21 cellular contexts compared by ENCODE assay signal in genomic region chr4:145812902-145813301, GRCh38.
DNase-seq lines count a peak whose midpoint lies in the region; ATAC-seq, FAIRE-seq and TF ChIP-seq lines count a peak whose summit lies in the region.
"Had no signal": no experiment of that assay in that cellular context is flagged by ENCODE, and none has a peak within 500 bp of the region (broad histone marks: within the 10 kb centered on the region; RNA-seq: fewer than 3 reads in every experiment).

No MANE protein-coding gene starts in this region.

- no peak for FAIRE-seq in HepG2 (lab: Jason Lieb, UNC)
- FAIRE-seq: endothelial cell of umbilical vein, H54 had no signal

- no peak overlapping the region for H3K4me2 ChIP-seq in HepG2 (ENCODE audit: low read depth, low read length)

- no peak overlapping the region for H2AFZ ChIP-seq in HepG2 (ENCODE audit: low read length)

- CTCF ChIA-PET in HepG2 (lab: Yijun Ruan, JAX; ENCODE audit: low intra/inter-chr PET ratio, low total read pairs), result no interaction called here

- TF ChIP-seq POLR2A in HepG2 (IDR thresholded peaks at IDR 0.05; ENCODE audit: insufficient read depth in 1 of 2, low read depth in 2 of 2, low read length in 2 of 2) (no peak), right lobe of liver (IDR thresholded peaks at IDR 0.05) (no peak), transverse colon (IDR thresholded peaks at IDR 0.05) (no peak)

- H3K36me3 ChIP-seq in HepG2 (replicated peaks in 1 of 2; ENCODE audit: control insufficient read depth in 1 of 2, insufficient read depth in 2 of 2, low read length in 2 of 2), result peaks cover 2 to 11% of the 10 kb centered on the region in 2 experiments; a peak in 3 of 5 replicates
- H3K36me3 ChIP-seq in right lobe of liver, result no peaks in the 10 kb centered on the region
- H3K36me3 ChIP-seq in endodermal cell (ENCODE audit: control insufficient read depth, insufficient read depth, low read length), result peaks cover 89% of the 10 kb centered on the region
- no peaks in the 10 kb centered on the region for H3K36me3 ChIP-seq in transverse colon

- TF ChIP-seq EP300 in HepG2 (IDR thresholded peaks at IDR 0.05; ENCODE audit: low read depth in 2 of 2, low read length in 2 of 2) (no peak), HepG2 (CRISPR knock-in tag; IDR thresholded peaks at IDR 0.05; ENCODE audit: borderline replicate concordance) (no peak), transverse colon (IDR thresholded peaks at IDR 0.05; ENCODE audit: low read depth) (no peak)

- POLR2A ChIA-PET in HepG2 (lab: Yijun Ruan, JAX), result no interaction called here

- BruUV-seq in HepG2 (replicated peaks; lab: Mats Ljungman, UMichigan), result no TSS peak

- H3K9me3 ChIP-seq in HepG2 (ENCODE audit: low read length), result peaks cover 9% of the 10 kb centered on the region; the same call in 1 of the 2 replicates
- H3K9me3 ChIP-seq in right lobe of liver, result no peaks in the 10 kb centered on the region
- peaks cover 41% of the 10 kb centered on the region for H3K9me3 ChIP-seq in endodermal cell (ENCODE audit: control insufficient read depth, low read length)
- peaks cover 0 to 8% of the 10 kb centered on the region in 2 donors for H3K9me3 ChIP-seq in transverse colon

- no peak overlapping the region for H3K9ac ChIP-seq in HepG2 (ENCODE audit: insufficient read depth, low read depth, low read length)
- no peak overlapping the region for H3K9ac ChIP-seq in endodermal cell (ENCODE audit: extremely low read depth, low read length, poor library complexity, severe bottlenecking)

- H3K27ac ChIP-seq in HepG2 (ENCODE audit: extremely low read length, insufficient read depth, low read length) (no peak overlapping the region), right lobe of liver (no peak overlapping the region), foreskin keratinocyte (peak overlapping the region; percentile 78), endodermal cell (ENCODE audit: low read depth, low read length) (no peak overlapping the region), transverse colon (no peak overlapping the region)
- H3K27ac ChIP-seq: tibial artery had no signal

- H3K4me3 ChIP-seq in HepG2 (replicated peaks in 1 of 3; ENCODE audit: insufficient read depth in 1 of 3, low read depth in 2 of 3, low read length in 3 of 3) (no peak overlapping the region), right lobe of liver (no peak overlapping the region), endodermal cell (ENCODE audit: low read length) (no peak overlapping the region), transverse colon (no peak overlapping the region)
- H3K4me3 ChIP-seq: lung, tibial artery had no signal

- TF ChIP-seq RAD21 in HepG2 (CRISPR knock-in tag; IDR thresholded peaks at IDR 0.05), result no peak

- no peaks in the 10 kb centered on the region for H3K27me3 Mint-ChIP-seq in activated T-helper 1 cell treated with anti-CD3 and anti-CD28 coated beads, Interleukin-12 subunit alpha, Interleukin-12 subunit beta, Interleukin-2, Interleukin-4 antibody, amounts not matched to agents 30 ng/mL and 10 ng/mL and 1 ng/mL, durations not matched to agents 14 hours and 24 hours and 36 hours (ENCODE audit: insufficient read depth)
- H3K27me3 Mint-ChIP-seq in endodermal cell (ENCODE audit: insufficient read depth), result no peaks in the 10 kb centered on the region

- H3K4me1 ChIP-seq in HepG2 (ENCODE audit: insufficient read depth, low read length) (peaks cover 10% of the 10 kb centered on the region; the same call in 1 of the 2 replicates), right lobe of liver (no peaks in the 10 kb centered on the region), foreskin keratinocyte (peaks cover 22% of the 10 kb centered on the region), endodermal cell (ENCODE audit: control insufficient read depth, insufficient read depth, low read length) (no peaks in the 10 kb centered on the region), transverse colon (peaks cover 0 to 8% (median 1%) of the 10 kb centered on the region in 4 donors)

- H3K4me3 Mint-ChIP-seq in activated T-helper 1 cell treated with anti-CD3 and anti-CD28 coated beads, Interleukin-12 subunit alpha, Interleukin-12 subunit beta, Interleukin-2, Interleukin-4 antibody, amounts not matched to agents 30 ng/mL and 10 ng/mL and 1 ng/mL, durations not matched to agents 14 hours and 24 hours and 36 hours, result no peak overlapping the region
- no peak overlapping the region for H3K4me3 Mint-ChIP-seq in endodermal cell
- H3K4me3 Mint-ChIP-seq: stimulated activated effector memory CD8-positive, alpha-beta T cell treated with anti-CD3 and anti-CD28 coated beads, Interleukin-12 subunit alpha, Interleukin-12 subunit beta, amount 100 ng/mL, for 72 hours had no signal

- in situ Hi-C loops in HepG2 (cut with HindIII; ENCODE audit: extremely low pct_ligation_motif_present, low pct_unique_long_range_greater_than_20kb) (no loop called here), transverse colon (cut with MboI; ENCODE audit: low pct_ligation_motif_present in 1 of 4, low pct_unique_long_range_greater_than_20kb in 1 of 4, low sequenced_read_pairs in 3 of 4) (no loop called here)

- H3K9me3 Mint-ChIP-seq in activated T-helper 1 cell treated with anti-CD3 and anti-CD28 coated beads, Interleukin-12 subunit alpha, Interleukin-12 subunit beta, Interleukin-2, Interleukin-4 antibody, amounts not matched to agents 30 ng/mL and 10 ng/mL and 1 ng/mL, durations not matched to agents 14 hours and 24 hours and 36 hours, result peaks cover 22% of the 10 kb centered on the region
- peaks cover 33% of the 10 kb centered on the region for H3K9me3 Mint-ChIP-seq in endodermal cell
- H3K9me3 Mint-ChIP-seq: stimulated activated effector memory CD8-positive, alpha-beta T cell treated with anti-CD3 and anti-CD28 coated beads, Interleukin-12 subunit alpha, Interleukin-12 subunit beta, amount 100 ng/mL, for 72 hours had no signal

- H3K36me3 Mint-ChIP-seq in activated T-helper 1 cell treated with anti-CD3 and anti-CD28 coated beads, Interleukin-12 subunit alpha, Interleukin-12 subunit beta, Interleukin-2, Interleukin-4 antibody, amounts not matched to agents 30 ng/mL and 10 ng/mL and 1 ng/mL, durations not matched to agents 14 hours and 24 hours and 36 hours (ENCODE audit: low read depth), result peaks cover 51% of the 10 kb centered on the region
- H3K36me3 Mint-ChIP-seq in endodermal cell (ENCODE audit: low read depth), result peaks cover 93% of the 10 kb centered on the region

- TF ChIP-seq CTCF in HepG2 (CRISPR knock-in tag; IDR thresholded peaks at IDR 0.05) (no peak), right lobe of liver (IDR thresholded peaks at IDR 0.05) (no peak), foreskin keratinocyte (conservative IDR thresholded peaks at IDR 0.05) (no peak), endodermal cell (conservative IDR thresholded peaks at IDR 0.05) (no peak), transverse colon (IDR thresholded peaks at IDR 0.05) (no peak)

- H3K27me3 ChIP-seq in HepG2 (ENCODE audit: control insufficient read depth in 1 of 2, insufficient read depth in 2 of 2, low read length in 2 of 2) (no peaks in the 10 kb centered on the region), right lobe of liver (no peaks in the 10 kb centered on the region), foreskin keratinocyte (no peaks in the 10 kb centered on the region), endodermal cell (ENCODE audit: control insufficient read depth, insufficient read depth, low read length, poor library complexity, severe bottlenecking) (no peaks in the 10 kb centered on the region), transverse colon (no peaks in the 10 kb centered on the region)
- H3K27me3 ChIP-seq: tibial artery had no signal

- peak overlapping the region; percentile 40 for H3K27ac Mint-ChIP-seq in activated T-helper 1 cell treated with anti-CD3 and anti-CD28 coated beads, Interleukin-12 subunit alpha, Interleukin-12 subunit beta, Interleukin-2, Interleukin-4 antibody, amounts not matched to agents 30 ng/mL and 10 ng/mL and 1 ng/mL, durations not matched to agents 14 hours and 24 hours and 36 hours
- no peak overlapping the region for H3K27ac Mint-ChIP-seq in endodermal cell
- H3K27ac Mint-ChIP-seq: stimulated activated effector memory CD8-positive, alpha-beta T cell treated with anti-CD3 and anti-CD28 coated beads, Interleukin-12 subunit alpha, Interleukin-12 subunit beta, amount 100 ng/mL, for 72 hours had no signal

- intact Hi-C loops in HepG2 (cut with micrococcal nuclease; ENCODE audit: unreplicated experiment), result no loop called here
- intact Hi-C loops in right lobe of liver (cut with DNase I), result no loop called here
- intact Hi-C loops in activated T-helper 1 cell treated with anti-CD3 and anti-CD28 coated beads, Interleukin-12 subunit alpha, Interleukin-12 subunit beta, Interleukin-2, Interleukin-4 antibody, amounts not matched to agents 30 ng/mL and 10 ng/mL and 1 ng/mL, durations not matched to agents 14 hours and 24 hours and 36 hours (cut with micrococcal nuclease), result no loop called here
- intact Hi-C loops in transverse colon (cut with DNase I; ENCODE audit: low total_unique reads), result no loop called here

- DNase-seq in HepG2 (ENCODE audit: low spot score), result peak; percentile 7
- no peak for DNase-seq in right lobe of liver
- DNase-seq in activated T-helper 1 cell treated with anti-CD3 and anti-CD28 coated beads, Interleukin-12 subunit alpha, Interleukin-12 subunit beta, Interleukin-2, Interleukin-4 antibody, amounts not matched to agents 30 ng/mL and 10 ng/mL and 1 ng/mL, durations not matched to agents 14 hours and 24 hours and 36 hours (ENCODE audit: low spot score), result no peak
- peak; percentile 89 to 96 for DNase-seq in foreskin keratinocyte
- DNase-seq in endodermal cell, result no peak
- DNase-seq in stimulated activated CD4-positive, alpha-beta T cell treated with anti-CD3 and anti-CD28 coated beads, Interleukin-4, amount 100 ng/mL, for 1 hour, result no peak
- DNase-seq in HUDEP-2 (lab: John Stamatoyannopoulos, UW; ENCODE audit: unreplicated experiment in 76 of 76), result no peak
- no peak for DNase-seq in transverse colon
- DNase-seq: ACHN; activated effector memory CD4-positive, alpha-beta T cell treated with Interleukin-2 at 50 U/mL for 16 hours; DMS79; NCI-H146; NCI-H2227 treated with DMSO at 0.1 percent for 48 hours; NK-92 treated with Interleukin-12 subunit alpha and Interleukin-12 subunit beta, amount 100 ng/mL, for 24 hours; posterior cingulate gyrus; SHP77; tibial artery had no signal

- ATAC-seq in HepG2 (no peak), right lobe of liver (no peak), foreskin keratinocyte (peak; percentile 76)
- ATAC-seq: stimulated activated effector memory CD8-positive, alpha-beta T cell treated with anti-CD3 and anti-CD28 coated beads, Interleukin-12 subunit alpha, Interleukin-12 subunit beta, amount 100 ng/mL, for 72 hours had no signal

- WGBS in HepG2 (ENCODE audit: low lambda C conversion rate), result 94% methylated on average over 9 of the region's 9 CpGs
- 90% methylated on average over 9 of the region's 9 CpGs for WGBS in right lobe of liver (ENCODE audit: insufficient coverage, low coverage, low lambda C conversion rate, missing lambda C conversion rate)
- WGBS in endodermal cell (ENCODE audit: insufficient coverage in 1 of 2, insufficient read length in 1 of 2), 2 experiments, result 95% methylated on average over 9 of the region's 9 CpGs; no CpG with 5 or more reads in 1 of the 2 experiments
- WGBS in transverse colon (ENCODE audit: low coverage in 1 of 2), 2 donors, result 91 to 96% methylated on average over 7 to 9 of the region's 9 CpGs

- peaks cover 70% of the 10 kb centered on the region for H3K4me1 Mint-ChIP-seq in activated T-helper 1 cell treated with anti-CD3 and anti-CD28 coated beads, Interleukin-12 subunit alpha, Interleukin-12 subunit beta, Interleukin-2, Interleukin-4 antibody, amounts not matched to agents 30 ng/mL and 10 ng/mL and 1 ng/mL, durations not matched to agents 14 hours and 24 hours and 36 hours (ENCODE audit: low read depth)
- H3K4me1 Mint-ChIP-seq in endodermal cell, result no peaks in the 10 kb centered on the region

- no peaks in the 10 kb centered on the region for H4K20me1 ChIP-seq in HepG2 (ENCODE audit: insufficient read depth, low read length)

- no peaks in the 10 kb centered on the region for H3K79me2 ChIP-seq in HepG2 (ENCODE audit: insufficient read depth, low read length)

Comparison
In these comparisons a context has a peak if more than half of its experiments do, and no peak if none do; other contexts are left out.
1. DNase-seq: peak in HepG2 (single experiment) and foreskin keratinocyte (2 of 2); none in right lobe of liver (0 of 3), activated T-helper 1 cell treated with anti-CD3 and anti-CD28 coated beads, Interleukin-12 subunit alpha, Interleukin-12 subunit beta, Interleukin-2, Interleukin-4 antibody, amounts not matched to agents 30 ng/mL and 10 ng/mL and 1 ng/mL, durations not matched to agents 14 hours and 24 hours and 36 hours (single experiment), endodermal cell (single experiment), stimulated activated CD4-positive, alpha-beta T cell treated with anti-CD3 and anti-CD28 coated beads, Interleukin-4, amount 100 ng/mL, for 1 hour (single experiment), HUDEP-2 (0 of 76) and transverse colon (single experiment).